In genomic region chr15:78035861-78036476, GRCh38 we compare ENCODE assay signal across 12 cellular contexts. TPM values are rescaled to one million over a fixed set of nuclear protein-coding genes. Genes with fewer than 3 reads are reported as not detected.
DNase-seq lines count a peak whose midpoint lies in the region; ATAC-seq, FAIRE-seq and TF ChIP-seq lines count a peak whose summit lies in the region.
"Had no signal": no experiment of that assay in that cellular context is flagged by ENCODE, and none has a peak within 500 bp of the region (broad histone marks: within the 10 kb centered on the region; RNA-seq: fewer than 3 reads in every experiment).

No MANE protein-coding gene starts in this region.

- H3K4me3 Mint-ChIP-seq in CD8-positive, alpha-beta memory T cell, result peak overlapping the region in 6 of 7 donors; percentile 61 to 84 (median 78)
- H3K4me3 Mint-ChIP-seq in nephron progenitor cell, result no peak overlapping the region

- H3K9me3 Mint-ChIP-seq in CD8-positive, alpha-beta memory T cell, result no peaks in the 10 kb centered on the region
- no peaks in the 10 kb centered on the region for H3K9me3 Mint-ChIP-seq in nephron progenitor cell

- peaks cover 77% of the 10 kb centered on the region for H3K4me1 ChIP-seq in CD8-positive, alpha-beta memory T cell (ENCODE audit: insufficient read depth, low read length)
- peaks cover 6% of the 10 kb centered on the region for H3K4me1 ChIP-seq in colonic mucosa
- peaks cover 4 to 29% (median 13%) of the 10 kb centered on the region in 3 donors for H3K4me1 ChIP-seq in pancreas
- peaks cover 34% of the 10 kb centered on the region for H3K4me1 ChIP-seq in Karpas-422 (ENCODE audit: low read length)

- no peaks in the 10 kb centered on the region for H4K20me1 ChIP-seq in Karpas-422 (ENCODE audit: insufficient read depth, low read depth, low read length)

- no peaks in the 10 kb centered on the region for H3K27me3 ChIP-seq in CD8-positive, alpha-beta memory T cell (ENCODE audit: insufficient read depth, low read length, poor library complexity, severe bottlenecking)
- H3K27me3 ChIP-seq in colonic mucosa, result no peaks in the 10 kb centered on the region
- H3K27me3 ChIP-seq in pancreas, result no peaks in the 10 kb centered on the region
- no peaks in the 10 kb centered on the region for H3K27me3 ChIP-seq in Karpas-422 (ENCODE audit: low read length)

- ATAC-seq in pancreas (peak; percentile 4 to 28 (median 14)), GM18519 (IDR thresholded peaks at IDR 0.05; ENCODE audit: low FRiP score, unreplicated experiment) (no peak)

- TF ChIP-seq CTCF in colonic mucosa (IDR thresholded peaks at IDR 0.05), result no peak
- TF ChIP-seq CTCF in pancreas (IDR thresholded peaks at IDR 0.05), result no peak
- no peak for TF ChIP-seq CTCF in nephron progenitor cell (IDR thresholded peaks at IDR 0.05)

- intact Hi-C loops in colonic mucosa (cut with DNase I) (no loop called here), pancreas (cut with DNase I) (no loop called here)

- H3K4me3 ChIP-seq in CD8-positive, alpha-beta memory T cell (ENCODE audit: low read length), result no peak overlapping the region
- H3K4me3 ChIP-seq in colonic mucosa (no peak overlapping the region), pancreas (no peak overlapping the region), Karpas-422 (ENCODE audit: low read length) (no peak overlapping the region)

- peaks cover 90 to 97% (median 96%) of the 10 kb centered on the region in 3 donors for H3K4me1 Mint-ChIP-seq in CD8-positive, alpha-beta memory T cell
- H3K4me1 Mint-ChIP-seq in nephron progenitor cell, result peaks cover 85% of the 10 kb centered on the region

- POLR2A ChIA-PET in CD8-positive, alpha-beta memory T cell (lab: Charles Lee), result interaction anchor here (1.1 to 3.6 kb wide), 6 partner anchors 12 to 39 kb away, joined by 3 to 32 read pairs (median 9); no protein-coding TSS in a partner anchor

- H3K4me2 ChIP-seq in Karpas-422 (ENCODE audit: low read depth, low read length, poor library complexity, severe bottlenecking), result no peak overlapping the region

- FAIRE-seq in pancreas (lab: Jason Lieb, UNC), result no peak
- FAIRE-seq: GM18507 had no signal

- no peak for DNase-seq in CD8-positive, alpha-beta memory T cell
- DNase-seq in NCI-H226, result peak; percentile 31
- DNase-seq in colonic mucosa, result peak; percentile 13
- DNase-seq in pancreas, result no peak
- DNase-seq in foreskin melanocyte, result no peak
- no peak for DNase-seq in Karpas-422
- no peak for DNase-seq in nephron progenitor cell
- DNase-seq: DMS153, NCI-H2171 treated with DMSO at 0.1 percent for 48 hours had no signal

- peaks cover 27% of the 10 kb centered on the region; the same call in 1 of the 2 replicates for H3K79me2 ChIP-seq in Karpas-422 (ENCODE audit: low read length)

- H3K27ac ChIP-seq in CD8-positive, alpha-beta memory T cell (ENCODE audit: low read depth, low read length), result no peak overlapping the region
- H3K27ac ChIP-seq in colonic mucosa (peak overlapping the region; percentile 3), pancreas (peak overlapping the region; percentile 28 to 79 (median 59)), Karpas-422 (ENCODE audit: low read length) (no peak overlapping the region)

- H3K27ac Mint-ChIP-seq in CD8-positive, alpha-beta memory T cell, result peak overlapping the region; percentile 73 to 99 (median 96)
- H3K27ac Mint-ChIP-seq in nephron progenitor cell, result no peak overlapping the region

- H3K36me3 ChIP-seq in CD8-positive, alpha-beta memory T cell (ENCODE audit: insufficient read depth, low read length), result no peaks in the 10 kb centered on the region
- H3K36me3 ChIP-seq in colonic mucosa (no peaks in the 10 kb centered on the region), pancreas (no peaks in the 10 kb centered on the region), Karpas-422 (ENCODE audit: insufficient read depth, low read length) (no peaks in the 10 kb centered on the region)

- no peaks in the 10 kb centered on the region for H3K9me2 ChIP-seq in Karpas-422 (replicated peaks; ENCODE audit: insufficient read depth, low read length)

- H3K9ac ChIP-seq in colonic mucosa (ENCODE audit: low read depth in 2 of 2, low read length in 2 of 2), result no peak overlapping the region
- H3K9ac ChIP-seq in Karpas-422 (ENCODE audit: low read length), result no peak overlapping the region

- no peak overlapping the region for H2AFZ ChIP-seq in Karpas-422 (ENCODE audit: low read length)

- WGBS in pancreas, 2 donors, result 65 to 73% methylated on average over 6 of the region's 6 CpGs

- no peaks in the 10 kb centered on the region for H3K9me3 ChIP-seq in CD8-positive, alpha-beta memory T cell (ENCODE audit: low read length)
- H3K9me3 ChIP-seq in colonic mucosa (no peaks in the 10 kb centered on the region), pancreas (no peaks in the 10 kb centered on the region), Karpas-422 (ENCODE audit: low read length) (no peaks in the 10 kb centered on the region)

- H3K27me3 Mint-ChIP-seq in CD8-positive, alpha-beta memory T cell, result peaks cover 0 to 3% of the 10 kb centered on the region in 2 donors
- peaks cover 7% of the 10 kb centered on the region for H3K27me3 Mint-ChIP-seq in nephron progenitor cell (ENCODE audit: low read depth, poor library complexity)

- CTCF ChIA-PET in CD8-positive, alpha-beta memory T cell (lab: Charles Lee), result interaction anchor here (0.7 to 4.0 kb wide), 13 partner anchors 9 to 73 kb away, joined by 3 to 38 read pairs (median 6); no protein-coding TSS in a partner anchor

- H3K36me3 Mint-ChIP-seq in CD8-positive, alpha-beta memory T cell, result peaks cover 4 to 35% (median 5%) of the 10 kb centered on the region in 3 donors
- H3K36me3 Mint-ChIP-seq in nephron progenitor cell (ENCODE audit: low read depth), result peaks cover under 1% of the 10 kb centered on the region

RNA-seq across cellular contexts. Expression of gene TBC1D2B, which starts 41.5 kb away (rescaled TPM):
- 10 to 100 TPM; 40.1 to 41.1 TPM for total RNA-seq in CD8-positive, alpha-beta memory T cell
- 26.4 TPM for polyA plus RNA-seq in CD8-positive, alpha-beta memory T cell
- total RNA-seq in colonic mucosa (10 to 100 TPM; 35.9 to 49.1 TPM), pancreas (10 to 100 TPM; 16.1 to 35.8 (median 27.0) TPM)
- 10 to 100 TPM; 13.4 to 13.8 TPM for polyA plus RNA-seq in pancreas
- 20.1 and 38.9 TPM in 2 replicates for total RNA-seq in Karpas-422 (2014; rRNA removed; shearing (Covaris generic); ENCODE audit: low replicate concordance)

RNA-seq across cellular contexts. Expression of gene SH2D7, which starts 56.4 kb away (rescaled TPM):
- total RNA-seq in CD8-positive, alpha-beta memory T cell, result not detected
- polyA plus RNA-seq in CD8-positive, alpha-beta memory T cell, result not detected
- total RNA-seq in colonic mucosa, result 1 to 10 TPM in 1 of 2 donors, under 1 TPM in 1; 0.58 to 1.6 TPM
- 1 to 10 TPM in 1 of 6 donors, under 1 TPM in 4, not detected in 1; 0.04 to 1.8 (median 0.14) TPM for total RNA-seq in pancreas
- under 1 TPM; 0.15 to 0.19 TPM for polyA plus RNA-seq in pancreas
- total RNA-seq in Karpas-422 (2014; rRNA removed; shearing (Covaris generic); ENCODE audit: low replicate concordance), result not detected in 2 replicates
- polyA plus RNA-seq: neural cell had no signal

Comparison
In these comparisons a context has a peak if more than half of its experiments do, and no peak if none do; other contexts are left out.
1. DNase-seq: peak in NCI-H226 (single experiment) and colonic mucosa (single experiment); none in CD8-positive, alpha-beta memory T cell (0 of 5), pancreas (0 of 6), foreskin melanocyte (single experiment), Karpas-422 (single experiment) and nephron progenitor cell (single experiment).
2. H3K27ac ChIP-seq: peak in colonic mucosa (single experiment) and pancreas (4 of 4); none in CD8-positive, alpha-beta memory T cell (single experiment) and Karpas-422 (single experiment).